18 cellular contexts compared by ENCODE assay signal in the genomic region with DNA sequence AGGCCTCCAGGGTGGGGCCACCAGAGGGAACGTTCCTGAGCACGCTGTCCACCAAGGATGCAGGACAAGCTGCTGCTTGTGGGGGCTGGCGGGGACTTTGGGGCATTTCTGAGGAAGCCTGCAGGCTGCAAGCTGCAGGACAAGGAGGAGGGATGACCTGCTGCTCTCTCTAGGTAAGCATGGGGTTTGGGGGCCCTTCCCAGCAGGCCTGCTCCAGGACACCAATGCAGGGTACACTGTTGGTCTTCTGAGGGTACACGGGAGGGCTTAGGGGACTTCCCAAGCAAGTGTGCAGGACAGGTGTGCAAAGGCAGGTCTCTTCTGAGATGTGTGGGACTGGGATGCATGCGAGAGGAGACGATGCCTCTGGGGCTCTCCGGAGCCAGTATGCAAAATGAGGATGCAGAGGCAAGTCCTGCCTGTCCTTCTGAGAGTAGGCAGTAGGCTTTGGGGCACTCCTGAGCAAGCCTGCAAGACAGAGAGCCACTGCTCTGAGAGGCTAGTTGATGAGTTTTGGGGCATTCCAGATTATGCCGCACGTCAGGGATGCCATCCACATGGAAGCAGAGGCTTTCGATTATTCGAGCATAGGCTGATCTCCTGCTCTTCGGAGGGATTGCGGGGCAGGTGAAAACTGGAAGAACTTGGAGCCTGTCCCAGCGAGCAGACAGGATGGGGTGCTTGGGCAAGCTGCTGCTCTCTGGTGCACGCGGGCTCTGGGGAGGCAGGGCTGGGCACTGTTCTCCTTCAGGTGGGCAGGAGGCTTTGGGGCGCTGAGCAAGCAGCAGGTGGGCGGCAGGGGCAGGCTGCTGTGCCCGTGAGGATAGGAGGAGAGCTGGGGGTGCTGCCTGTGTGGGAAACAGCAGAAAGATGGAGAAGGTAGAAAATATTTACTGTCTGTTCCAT. TPM values are rescaled to one million over a fixed set of nuclear protein-coding genes. Genes with fewer than 3 reads are reported as not detected.
A peak's percentile ranks its signal among the peaks of the same experiment; 100 is the strongest.
DNase-seq lines count a peak whose midpoint lies in the region; ATAC-seq and TF ChIP-seq lines count a peak whose summit lies in the region.
"Had no signal": no experiment of that assay in that cellular context is flagged by ENCODE, and none has a peak within 500 bp of the region (broad histone marks: within the 10 kb centered on the region; RNA-seq: fewer than 3 reads in every experiment).

No MANE protein-coding gene starts in this region.

- H3K4me1 ChIP-seq in osteoblast (ENCODE audit: insufficient read depth, low read length) = no peaks in the 10 kb centered on the region
- H3K4me1 ChIP-seq: A549, BE2C had no signal

- H3K36me3 Mint-ChIP-seq in glutamatergic neuron (ENCODE audit: unreplicated experiment) = peaks cover 10% of the 10 kb centered on the region
- H3K36me3 Mint-ChIP-seq in activated naive CD8-positive, alpha-beta T cell treated with anti-CD3 and anti-CD28 coated beads, Interleukin-2, amount 50 U/mL, for 24 hours (ENCODE audit: low read depth) = no peaks in the 10 kb centered on the region
- H3K36me3 Mint-ChIP-seq: CD4-positive, alpha-beta memory T cell had no signal

- no peak overlapping the region for H3K4me2 ChIP-seq in osteoblast (ENCODE audit: insufficient read depth, low read length)
- H3K4me2 ChIP-seq: A549 had no signal

- in situ Hi-C loops in GM13976 (cut with MboI; ENCODE audit: low sequenced_read_pairs, unreplicated experiment) = loop anchor here (25.0 kb wide), 1 partner anchor 579 kb away; no protein-coding TSS in a partner anchor

- H3K9me3 ChIP-seq in osteoblast (ENCODE audit: low read depth, low read length) = no peaks in the 10 kb centered on the region
- H3K9me3 ChIP-seq: A549, BE2C, HAP-1 had no signal

- TF ChIP-seq CTCF in GM13976 (IDR thresholded peaks at IDR 0.05; ENCODE audit: borderline replicate concordance, control extremely low read depth, extremely low read depth, insufficient read depth, missing control alignments) (no peak), osteoblast (IDR thresholded peaks at IDR 0.05; ENCODE audit: extremely low read depth, low read depth, low read length) (no peak), glutamatergic neuron (IDR thresholded peaks at IDR 0.05; ENCODE audit: partially characterized antibody, unreplicated experiment) (no peak), RWPE1 (conservative IDR thresholded peaks at IDR 0.05; ENCODE audit: low read depth) (no peak)

- no peaks in the 10 kb centered on the region for H3K79me2 ChIP-seq in osteoblast (ENCODE audit: insufficient read depth, low read length)

- no peaks in the 10 kb centered on the region for H3K4me1 Mint-ChIP-seq in glutamatergic neuron (ENCODE audit: low read depth, unreplicated experiment)
- H3K4me1 Mint-ChIP-seq in activated naive CD8-positive, alpha-beta T cell treated with anti-CD3 and anti-CD28 coated beads, Interleukin-2, amount 50 U/mL, for 24 hours = no peaks in the 10 kb centered on the region
- H3K4me1 Mint-ChIP-seq: CD4-positive, alpha-beta memory T cell had no signal

- H3K36me3 ChIP-seq in H7 (replicated peaks; ENCODE audit: control insufficient read depth, insufficient read depth, low read length) = no peaks in the 10 kb centered on the region
- H3K36me3 ChIP-seq in osteoblast (ENCODE audit: insufficient read depth, low read length) = no peaks in the 10 kb centered on the region
- H3K36me3 ChIP-seq: BE2C, HAP-1 had no signal

- POLR2A ChIA-PET in RWPE1 (lab: Yijun Ruan, JAX; ENCODE audit: low non-redundant PET) = no interaction called here

- H3K27me3 Mint-ChIP-seq in glutamatergic neuron (ENCODE audit: unreplicated experiment) = peaks cover 4% of the 10 kb centered on the region
- H3K27me3 Mint-ChIP-seq in activated naive CD8-positive, alpha-beta T cell treated with anti-CD3 and anti-CD28 coated beads, Interleukin-2, amount 50 U/mL, for 24 hours = no peaks in the 10 kb centered on the region

- CTCF ChIA-PET in RWPE1 (lab: Yijun Ruan, JAX) = no interaction called here

- no peak for ATAC-seq in activated naive CD8-positive, alpha-beta T cell treated with anti-CD3 and anti-CD28 coated beads, Interleukin-2, amount 50 U/mL, for 24 hours

- H3K9me3 Mint-ChIP-seq in glutamatergic neuron (ENCODE audit: unreplicated experiment) = no peaks in the 10 kb centered on the region
- H3K9me3 Mint-ChIP-seq in activated naive CD8-positive, alpha-beta T cell treated with anti-CD3 and anti-CD28 coated beads, Interleukin-2, amount 50 U/mL, for 24 hours = no peaks in the 10 kb centered on the region
- H3K9me3 Mint-ChIP-seq: CD4-positive, alpha-beta memory T cell had no signal

- no peak overlapping the region for H3K27ac Mint-ChIP-seq in glutamatergic neuron (ENCODE audit: unreplicated experiment)
- H3K27ac Mint-ChIP-seq in activated naive CD8-positive, alpha-beta T cell treated with anti-CD3 and anti-CD28 coated beads, Interleukin-2, amount 50 U/mL, for 24 hours = no peak overlapping the region

- H4K20me1 ChIP-seq in osteoblast (ENCODE audit: insufficient read depth, low read length) = no peaks in the 10 kb centered on the region

- DNase-seq in GM13976 (ENCODE audit: low spot score) = peak; percentile 25
- peak; percentile 36 for DNase-seq in H7
- peak; percentile 48 for DNase-seq in islet precursor cell
- peak; percentile 62 for DNase-seq in osteoblast (ENCODE audit: insufficient read length, low spot score, missing footprints)
- no peak for DNase-seq in glutamatergic neuron
- no peak for DNase-seq in activated naive CD8-positive, alpha-beta T cell treated with anti-CD3 and anti-CD28 coated beads, Interleukin-2, amount 50 U/mL, for 24 hours
- DNase-seq in foreskin melanocyte = no peak
- no peak for DNase-seq in RWPE1 (ENCODE audit: low spot score)
- DNase-seq: BE2C; CD4-positive, alpha-beta memory T cell; DMS153; DND-41; GDM1; GOT3 had no signal

- no peak overlapping the region for H3K27ac ChIP-seq in osteoblast (ENCODE audit: low read depth, low read length)
- no peak overlapping the region for H3K27ac ChIP-seq in RWPE1
- H3K27ac ChIP-seq: A549, C4-2B had no signal

- no peak overlapping the region for H2AFZ ChIP-seq in osteoblast (ENCODE audit: low read length)

- no peak overlapping the region for H3K4me3 ChIP-seq in H7 (ENCODE audit: insufficient read depth, low read depth, low read length)
- H3K4me3 ChIP-seq in osteoblast (ENCODE audit: insufficient read depth, low read length) = no peak overlapping the region
- H3K4me3 ChIP-seq: A549, HAP-1 had no signal

- H3K4me3 Mint-ChIP-seq in glutamatergic neuron (ENCODE audit: unreplicated experiment) = no peak overlapping the region
- no peak overlapping the region for H3K4me3 Mint-ChIP-seq in activated naive CD8-positive, alpha-beta T cell treated with anti-CD3 and anti-CD28 coated beads, Interleukin-2, amount 50 U/mL, for 24 hours
- H3K4me3 Mint-ChIP-seq: CD4-positive, alpha-beta memory T cell had no signal

- no peaks in the 10 kb centered on the region; the same call in 1 of the 2 replicates for H3K27me3 ChIP-seq in H7 (ENCODE audit: control insufficient read depth, insufficient read depth, low read length)
- H3K27me3 ChIP-seq in osteoblast (ENCODE audit: insufficient read depth, low read length) = peaks cover 14% of the 10 kb centered on the region
- H3K27me3 ChIP-seq: BE2C had no signal

RNA-seq across cellular contexts. Expression of gene CNGA3, which starts 44.6 kb away (rescaled TPM):
- total RNA-seq in H7 (2014; rRNA removed; shearing (Covaris generic)) = 0.10 TPM in 1 of 2 replicates, not detected in the other
- total RNA-seq in osteoblast (0.29 and 0.36 TPM in 2 replicates), glutamatergic neuron (ENCODE audit: unreplicated experiment) (7.6 TPM)
- total RNA-seq: CD4-positive, alpha-beta memory T cell; HT1080 had no signal

RNA-seq across cellular contexts. Expression of gene INPP4A, which starts 53.8 kb away (rescaled TPM):
- 30.3 and 32.0 TPM in 2 replicates for total RNA-seq in H7 (2014; rRNA removed; shearing (Covaris generic))
- total RNA-seq in osteoblast (25.7 and 25.9 TPM in 2 replicates), glutamatergic neuron (ENCODE audit: unreplicated experiment) (54.5 TPM)

Comparison
In these comparisons a context has a peak if more than half of its experiments do, and no peak if none do; other contexts are left out.
1. DNase-seq: peak in GM13976 (single experiment), H7 (single experiment), islet precursor cell (single experiment) and osteoblast (single experiment); none in glutamatergic neuron (single experiment), activated naive CD8-positive, alpha-beta T cell treated with anti-CD3 and anti-CD28 coated beads, Interleukin-2, amount 50 U/mL, for 24 hours (single experiment), foreskin melanocyte (single experiment) and RWPE1 (single experiment).